ENCODE assay signal across 12 cellular contexts in genomic region chr3:66609660-66610547, GRCh38.
DNase-seq lines count a peak whose midpoint lies in the region; ATAC-seq, FAIRE-seq and TF ChIP-seq lines count a peak whose summit lies in the region.
"Had no signal": no experiment of that assay in that cellular context is flagged by ENCODE, and none has a peak within 500 bp of the region (broad histone marks: within the 10 kb centered on the region; RNA-seq: fewer than 3 reads in every experiment).

No MANE protein-coding gene starts in this region.

- peaks cover 0 to 3% (median 0%) of the 10 kb centered on the region in 3 donors for H3K9me3 Mint-ChIP-seq in T-cell

- H3K4me1 Mint-ChIP-seq in T-cell = peaks cover 6 to 17% (median 14%) of the 10 kb centered on the region in 3 donors
- H3K4me1 Mint-ChIP-seq: activated CD8-positive, alpha-beta memory T cell treated with anti-CD3 and anti-CD28 coated beads, Interleukin-2, amount 10 ng/mL, durations not matched to agents 7 days and 5 days; CD14-positive monocyte had no signal

- TF ChIP-seq POLR2A in prostate gland (IDR thresholded peaks at IDR 0.05) = no peak
- TF ChIP-seq POLR2A in GM12892 (IDR thresholded peaks at IDR 0.05; ENCODE audit: low read depth, low read length) = no peak
- TF ChIP-seq POLR2A in Peyer's patch (IDR thresholded peaks at IDR 0.05) = no peak

- H3K9me3 ChIP-seq in prostate gland (no peaks in the 10 kb centered on the region), Peyer's patch (no peaks in the 10 kb centered on the region)

- H3K4me3 Mint-ChIP-seq in T-cell = no peak overlapping the region
- H3K4me3 Mint-ChIP-seq: activated CD8-positive, alpha-beta memory T cell treated with anti-CD3 and anti-CD28 coated beads, Interleukin-2, amount 10 ng/mL, durations not matched to agents 7 days and 5 days; CD14-positive monocyte; naive thymus-derived CD4-positive, alpha-beta T cell had no signal

- H3K4me1 ChIP-seq in prostate gland (replicated peaks) (no peaks in the 10 kb centered on the region), Peyer's patch (no peaks in the 10 kb centered on the region)

- ATAC-seq in T-cell (replicated peaks in 1 of 4) = no peak
- ATAC-seq: activated CD8-positive, alpha-beta memory T cell treated with anti-CD3 and anti-CD28 coated beads, Interleukin-2, amount 10 ng/mL, durations not matched to agents 7 days and 5 days; naive thymus-derived CD4-positive, alpha-beta T cell had no signal

- peak; percentile 35 for DNase-seq in Ammon's horn (ENCODE audit: low spot score)
- peak; percentile 60 for DNase-seq in NCI-H1436 (lab: John Stamatoyannopoulos, UW)
- peak; percentile 33 for DNase-seq in amniotic epithelial cell (ENCODE audit: low read depth)
- peak; percentile 79 for DNase-seq in kidney glomerular epithelial cell (lab: John Stamatoyannopoulos, UW)
- no peak for DNase-seq in prostate gland (ENCODE audit: low spot score)
- DNase-seq in T-cell = no peak
- no peak for DNase-seq in GM12892 (ENCODE audit: insufficient read length)
- DNase-seq in Peyer's patch = no peak
- DNase-seq: activated CD8-positive, alpha-beta memory T cell treated with anti-CD3 and anti-CD28 coated beads, Interleukin-2, amount 10 ng/mL, durations not matched to agents 7 days and 5 days; naive thymus-derived CD4-positive, alpha-beta T cell; stimulated activated CD8-positive, alpha-beta memory T cell treated with anti-CD3 and anti-CD28 coated beads, Interleukin-4, amount 100 ng/mL, for 48 hours had no signal

- peak overlapping the region in 1 of 2 donors; percentile 6 for H3K27ac ChIP-seq in prostate gland
- no peak overlapping the region for H3K27ac ChIP-seq in Peyer's patch

- peaks cover 0 to 1% of the 10 kb centered on the region in 2 donors for H3K27me3 Mint-ChIP-seq in T-cell
- H3K27me3 Mint-ChIP-seq: activated CD8-positive, alpha-beta memory T cell treated with anti-CD3 and anti-CD28 coated beads, Interleukin-2, amount 10 ng/mL, durations not matched to agents 7 days and 5 days had no signal

- H3K4me3 ChIP-seq in prostate gland (no peak overlapping the region), Peyer's patch (no peak overlapping the region)

- H3K36me3 ChIP-seq in prostate gland (no peaks in the 10 kb centered on the region), Peyer's patch (no peaks in the 10 kb centered on the region)

- no peak for FAIRE-seq in GM12892 (lab: Jason Lieb, UNC)

- no peak for TF ChIP-seq CTCF in prostate gland (IDR thresholded peaks at IDR 0.05)
- TF ChIP-seq CTCF in Peyer's patch (IDR thresholded peaks at IDR 0.05) = no peak

- POLR2A ChIA-PET in T-cell (lab: Charles Lee) = no interaction called here

- WGBS in prostate gland = 71% methylated on average over 8 of the region's 8 CpGs

- no peaks in the 10 kb centered on the region for H3K36me3 Mint-ChIP-seq in T-cell
- H3K36me3 Mint-ChIP-seq: activated CD8-positive, alpha-beta memory T cell treated with anti-CD3 and anti-CD28 coated beads, Interleukin-2, amount 10 ng/mL, durations not matched to agents 7 days and 5 days; CD14-positive monocyte had no signal

- intact Hi-C loops in prostate gland (cut with DNase I) = no loop called here

- H3K27ac Mint-ChIP-seq in T-cell = no peak overlapping the region
- H3K27ac Mint-ChIP-seq: activated CD8-positive, alpha-beta memory T cell treated with anti-CD3 and anti-CD28 coated beads, Interleukin-2, amount 10 ng/mL, durations not matched to agents 7 days and 5 days; CD14-positive monocyte; naive thymus-derived CD4-positive, alpha-beta T cell had no signal

- CTCF ChIA-PET in T-cell (lab: Charles Lee) = no interaction called here

- no peaks in the 10 kb centered on the region for H3K27me3 ChIP-seq in prostate gland (replicated peaks; ENCODE audit: insufficient read depth)
- no peaks in the 10 kb centered on the region for H3K27me3 ChIP-seq in Peyer's patch

Comparison
In these comparisons a context has a peak if more than half of its experiments do, and no peak if none do; other contexts are left out.
1. DNase-seq: peak in Ammon's horn (single experiment), NCI-H1436 (single experiment), amniotic epithelial cell (single experiment) and kidney glomerular epithelial cell (single experiment); none in prostate gland (single experiment), T-cell (0 of 34), GM12892 (single experiment) and Peyer's patch (0 of 3).